ENCODE assay signal across 1 cellular context in the genomic region with DNA sequence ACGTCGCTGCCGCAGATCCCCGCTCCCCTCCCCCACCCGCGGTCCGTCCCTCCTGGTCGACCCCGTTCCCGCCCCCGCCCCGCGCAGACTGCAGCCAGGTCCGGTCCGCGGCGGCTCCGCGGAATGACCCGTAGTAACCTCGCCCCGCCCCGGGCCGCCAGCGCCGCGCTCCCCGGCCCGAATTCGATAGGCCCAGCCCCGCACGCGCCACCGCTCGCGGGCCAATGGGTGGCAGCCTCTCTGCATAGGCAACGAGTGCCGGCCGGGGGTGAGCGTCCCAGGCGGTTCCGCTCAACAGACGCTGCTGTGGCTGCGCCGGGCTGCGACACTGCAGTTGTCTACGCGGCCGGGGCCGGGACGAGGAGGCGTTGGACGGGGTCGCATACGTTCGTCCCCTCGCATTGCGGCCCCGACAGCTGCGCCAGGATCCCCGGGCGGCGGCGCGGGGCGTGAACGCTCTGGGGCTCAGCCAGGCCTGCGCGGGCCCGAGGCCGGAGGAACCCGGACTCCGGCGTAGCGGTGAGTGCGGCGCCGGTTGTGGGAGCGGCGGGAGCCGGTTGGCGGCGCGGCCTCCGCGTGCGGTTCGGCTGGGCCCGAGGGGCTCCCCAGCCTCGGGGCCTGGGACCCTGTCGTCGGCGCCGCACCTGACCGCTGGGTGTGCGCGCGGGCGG.
TF ChIP-seq lines count a peak whose summit lies in the region.

A gene (plus strand): TSS at position 297 of the 671 bp plus-strand sequence. CDS start 47,737 bp downstream, outside the sequence.

TF ChIP-seq in HepG2, 621 proteins besides CTCF, POLR2A, EP300 and RAD21 (continued from another document and continues in another):
- TF ChIP-seq, protein P1, sequence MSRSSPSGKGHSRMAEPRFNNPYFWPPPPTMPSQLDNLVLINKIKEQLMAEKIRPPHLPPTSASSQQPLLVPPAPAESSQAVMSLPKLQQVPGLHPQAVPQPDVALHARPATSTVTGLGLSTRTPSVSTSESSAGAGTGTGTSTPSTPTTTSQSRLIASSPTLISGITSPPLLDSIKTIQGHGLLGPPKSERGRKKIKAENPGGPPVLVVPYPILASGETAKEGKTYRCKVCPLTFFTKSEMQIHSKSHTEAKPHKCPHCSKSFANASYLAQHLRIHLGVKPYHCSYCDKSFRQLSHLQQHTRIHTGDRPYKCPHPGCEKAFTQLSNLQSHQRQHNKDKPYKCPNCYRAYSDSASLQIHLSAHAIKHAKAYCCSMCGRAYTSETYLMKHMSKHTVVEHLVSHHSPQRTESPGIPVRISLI (CRISPR knock-in tag; IDR thresholded peaks at IDR 0.05; ENCODE audit: borderline replicate concordance), result no peak
- TF ChIP-seq GTF3A (CRISPR knock-in tag; conservative IDR thresholded peaks at IDR 0.05) (no peak), GZF1 (CRISPR knock-in tag; IDR thresholded peaks at IDR 0.05) (no peak; the same call in 1 of the 2 replicates), CEBPG (CRISPR knock-in tag; IDR thresholded peaks at IDR 0.05) (no peak; the same call in 1 of the 2 replicates), HOXA7 (CRISPR knock-in tag; IDR thresholded peaks at IDR 0.05) (peak; percentile 91), SP5 (CRISPR knock-in tag; IDR thresholded peaks at IDR 0.05; ENCODE audit: borderline replicate concordance, low read depth) (peak; percentile 26; the same call in 1 of the 2 replicates), ZNF501 (CRISPR knock-in tag; IDR thresholded peaks at IDR 0.05) (peak; percentile 79), MED8 (CRISPR knock-in tag; IDR thresholded peaks at IDR 0.05; ENCODE audit: insufficient replicate concordance) (peak; percentile 97), ZNF891 (CRISPR knock-in tag; IDR thresholded peaks at IDR 0.05) (peak; percentile 100), KLF6 (CRISPR knock-in tag; IDR thresholded peaks at IDR 0.05) (peak; percentile 97), XRCC5 (optimal IDR thresholded peaks at IDR 0.05; ENCODE audit: low read length) (peak; percentile 51), ZNF552 (CRISPR knock-in tag; IDR thresholded peaks at IDR 0.05; ENCODE audit: borderline replicate concordance) (peak; percentile 84), MIXL1 (CRISPR knock-in tag; IDR thresholded peaks at IDR 0.05) (peak; percentile 50; the same call in 1 of the 2 replicates), ZNF143 (CRISPR knock-in tag; IDR thresholded peaks at IDR 0.05) (peak; percentile 32; the same call in 1 of the 2 replicates), SP1 (IDR thresholded peaks at IDR 0.05) (no peak), SP1 (CRISPR knock-in tag; IDR thresholded peaks at IDR 0.05) (peak; percentile 69), ZNF121 (CRISPR knock-in tag; IDR thresholded peaks at IDR 0.05) (peak; percentile 88), BHLHE40 (IDR thresholded peaks at IDR 0.05; ENCODE audit: low read length) (peak; percentile 88), ZNF644 (CRISPR knock-in tag; IDR thresholded peaks at IDR 0.05; ENCODE audit: low read depth) (no peak), ZNF20 (CRISPR knock-in tag; IDR thresholded peaks at IDR 0.05) (0 out of 2 replicates have a peak, but pooled peaks have one; percentile 59), ATM (IDR thresholded peaks at IDR 0.05; ENCODE audit: borderline replicate concordance) (no peak), EZH2 (conservative IDR thresholded peaks at IDR 0.05; ENCODE audit: low read depth, low read length) (no peak), MAFF (IDR thresholded peaks at IDR 0.05; ENCODE audit: low read depth, low read length) (no peak)
- TF ChIP-seq, protein P2, sequence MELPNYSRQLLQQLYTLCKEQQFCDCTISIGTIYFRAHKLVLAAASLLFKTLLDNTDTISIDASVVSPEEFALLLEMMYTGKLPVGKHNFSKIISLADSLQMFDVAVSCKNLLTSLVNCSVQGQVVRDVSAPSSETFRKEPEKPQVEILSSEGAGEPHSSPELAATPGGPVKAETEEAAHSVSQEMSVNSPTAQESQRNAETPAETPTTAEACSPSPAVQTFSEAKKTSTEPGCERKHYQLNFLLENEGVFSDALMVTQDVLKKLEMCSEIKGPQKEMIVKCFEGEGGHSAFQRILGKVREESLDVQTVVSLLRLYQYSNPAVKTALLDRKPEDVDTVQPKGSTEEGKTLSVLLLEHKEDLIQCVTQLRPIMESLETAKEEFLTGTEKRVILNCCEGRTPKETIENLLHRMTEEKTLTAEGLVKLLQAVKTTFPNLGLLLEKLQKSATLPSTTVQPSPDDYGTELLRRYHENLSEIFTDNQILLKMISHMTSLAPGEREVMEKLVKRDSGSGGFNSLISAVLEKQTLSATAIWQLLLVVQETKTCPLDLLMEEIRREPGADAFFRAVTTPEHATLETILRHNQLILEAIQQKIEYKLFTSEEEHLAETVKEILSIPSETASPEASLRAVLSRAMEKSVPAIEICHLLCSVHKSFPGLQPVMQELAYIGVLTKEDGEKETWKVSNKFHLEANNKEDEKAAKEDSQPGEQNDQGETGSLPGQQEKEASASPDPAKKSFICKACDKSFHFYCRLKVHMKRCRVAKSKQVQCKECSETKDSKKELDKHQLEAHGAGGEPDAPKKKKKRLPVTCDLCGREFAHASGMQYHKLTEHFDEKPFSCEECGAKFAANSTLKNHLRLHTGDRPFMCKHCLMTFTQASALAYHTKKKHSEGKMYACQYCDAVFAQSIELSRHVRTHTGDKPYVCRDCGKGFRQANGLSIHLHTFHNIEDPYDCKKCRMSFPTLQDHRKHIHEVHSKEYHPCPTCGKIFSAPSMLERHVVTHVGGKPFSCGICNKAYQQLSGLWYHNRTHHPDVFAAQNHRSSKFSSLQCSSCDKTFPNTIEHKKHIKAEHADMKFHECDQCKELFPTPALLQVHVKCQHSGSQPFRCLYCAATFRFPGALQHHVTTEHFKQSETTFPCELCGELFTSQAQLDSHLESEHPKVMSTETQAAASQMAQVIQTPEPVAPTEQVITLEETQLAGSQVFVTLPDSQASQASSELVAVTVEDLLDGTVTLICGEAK (IDR thresholded peaks at IDR 0.05), result no peak
- TF ChIP-seq, protein P2 (CRISPR knock-in tag; IDR thresholded peaks at IDR 0.05), result peak; percentile 89
- TF ChIP-seq, protein P3, sequence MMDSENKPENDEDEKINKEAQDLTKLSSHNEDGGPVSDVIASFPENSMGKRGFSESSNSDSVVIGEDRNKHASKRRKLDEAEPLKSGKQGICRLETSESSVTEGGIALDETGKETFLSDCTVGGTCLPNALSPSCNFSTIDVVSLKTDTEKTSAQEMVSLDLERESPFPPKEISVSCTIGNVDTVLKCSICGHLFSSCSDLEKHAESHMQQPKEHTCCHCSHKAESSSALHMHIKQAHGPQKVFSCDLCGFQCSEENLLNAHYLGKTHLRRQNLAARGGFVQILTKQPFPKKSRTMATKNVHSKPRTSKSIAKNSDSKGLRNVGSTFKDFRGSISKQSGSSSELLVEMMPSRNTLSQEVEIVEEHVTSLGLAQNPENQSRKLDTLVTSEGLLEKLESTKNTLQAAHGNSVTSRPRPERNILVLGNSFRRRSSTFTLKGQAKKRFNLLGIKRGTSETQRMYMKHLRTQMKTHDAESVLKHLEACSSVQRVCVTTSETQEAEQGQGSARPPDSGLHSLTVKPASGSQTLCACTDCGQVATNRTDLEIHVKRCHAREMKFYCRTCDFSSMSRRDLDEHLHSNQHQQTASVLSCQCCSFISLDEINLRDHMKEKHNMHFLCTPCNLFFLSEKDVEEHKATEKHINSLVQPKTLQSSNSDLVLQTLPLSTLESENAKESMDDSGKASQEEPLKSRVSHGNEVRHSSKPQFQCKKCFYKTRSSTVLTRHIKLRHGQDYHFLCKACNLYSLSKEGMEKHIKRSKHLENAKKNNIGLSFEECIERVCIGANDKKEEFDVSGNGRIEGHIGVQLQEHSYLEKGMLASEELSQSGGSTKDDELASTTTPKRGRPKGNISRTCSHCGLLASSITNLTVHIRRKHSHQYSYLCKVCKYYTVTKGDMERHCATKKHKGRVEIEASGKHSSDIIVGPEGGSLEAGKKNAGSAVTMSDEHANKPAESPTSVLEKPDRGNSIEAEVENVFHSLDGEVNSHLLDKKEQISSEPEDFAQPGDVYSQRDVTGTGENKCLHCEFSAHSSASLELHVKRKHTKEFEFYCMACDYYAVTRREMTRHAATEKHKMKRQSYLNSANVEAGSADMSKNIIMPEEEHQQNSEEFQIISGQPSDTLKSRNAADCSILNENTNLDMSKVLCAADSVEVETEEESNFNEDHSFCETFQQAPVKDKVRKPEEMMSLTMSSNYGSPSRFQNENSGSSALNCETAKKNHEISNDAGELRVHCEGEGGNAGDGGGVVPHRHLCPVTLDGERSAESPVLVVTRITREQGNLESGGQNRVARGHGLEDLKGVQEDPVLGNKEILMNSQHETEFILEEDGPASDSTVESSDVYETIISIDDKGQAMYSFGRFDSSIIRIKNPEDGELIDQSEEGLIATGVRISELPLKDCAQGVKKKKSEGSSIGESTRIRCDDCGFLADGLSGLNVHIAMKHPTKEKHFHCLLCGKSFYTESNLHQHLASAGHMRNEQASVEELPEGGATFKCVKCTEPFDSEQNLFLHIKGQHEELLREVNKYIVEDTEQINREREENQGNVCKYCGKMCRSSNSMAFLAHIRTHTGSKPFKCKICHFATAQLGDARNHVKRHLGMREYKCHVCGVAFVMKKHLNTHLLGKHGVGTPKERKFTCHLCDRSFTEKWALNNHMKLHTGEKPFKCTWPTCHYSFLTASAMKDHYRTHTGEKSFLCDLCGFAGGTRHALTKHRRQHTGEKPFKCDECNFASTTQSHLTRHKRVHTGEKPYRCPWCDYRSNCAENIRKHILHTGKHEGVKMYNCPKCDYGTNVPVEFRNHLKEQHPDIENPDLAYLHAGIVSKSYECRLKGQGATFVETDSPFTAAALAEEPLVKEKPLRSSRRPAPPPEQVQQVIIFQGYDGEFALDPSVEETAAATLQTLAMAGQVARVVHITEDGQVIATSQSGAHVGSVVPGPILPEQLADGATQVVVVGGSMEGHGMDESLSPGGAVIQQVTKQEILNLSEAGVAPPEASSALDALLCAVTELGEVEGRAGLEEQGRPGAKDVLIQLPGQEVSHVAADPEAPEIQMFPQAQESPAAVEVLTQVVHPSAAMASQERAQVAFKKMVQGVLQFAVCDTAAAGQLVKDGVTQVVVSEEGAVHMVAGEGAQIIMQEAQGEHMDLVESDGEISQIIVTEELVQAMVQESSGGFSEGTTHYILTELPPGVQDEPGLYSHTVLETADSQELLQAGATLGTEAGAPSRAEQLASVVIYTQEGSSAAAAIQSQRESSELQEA (CRISPR knock-in tag; IDR thresholded peaks at IDR 0.05; ENCODE audit: not compliant biosample characterization), result peak; percentile 84
- TF ChIP-seq, protein P4, sequence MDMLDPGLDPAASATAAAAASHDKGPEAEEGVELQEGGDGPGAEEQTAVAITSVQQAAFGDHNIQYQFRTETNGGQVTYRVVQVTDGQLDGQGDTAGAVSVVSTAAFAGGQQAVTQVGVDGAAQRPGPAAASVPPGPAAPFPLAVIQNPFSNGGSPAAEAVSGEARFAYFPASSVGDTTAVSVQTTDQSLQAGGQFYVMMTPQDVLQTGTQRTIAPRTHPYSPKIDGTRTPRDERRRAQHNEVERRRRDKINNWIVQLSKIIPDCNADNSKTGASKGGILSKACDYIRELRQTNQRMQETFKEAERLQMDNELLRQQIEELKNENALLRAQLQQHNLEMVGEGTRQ (IDR thresholded peaks at IDR 0.05; ENCODE audit: low read depth, low read length), result peak; percentile 85
- TF ChIP-seq, protein P4 (CRISPR knock-in tag; IDR thresholded peaks at IDR 0.05; ENCODE audit: borderline replicate concordance), result peak; percentile 84
- TF ChIP-seq, protein P5, sequence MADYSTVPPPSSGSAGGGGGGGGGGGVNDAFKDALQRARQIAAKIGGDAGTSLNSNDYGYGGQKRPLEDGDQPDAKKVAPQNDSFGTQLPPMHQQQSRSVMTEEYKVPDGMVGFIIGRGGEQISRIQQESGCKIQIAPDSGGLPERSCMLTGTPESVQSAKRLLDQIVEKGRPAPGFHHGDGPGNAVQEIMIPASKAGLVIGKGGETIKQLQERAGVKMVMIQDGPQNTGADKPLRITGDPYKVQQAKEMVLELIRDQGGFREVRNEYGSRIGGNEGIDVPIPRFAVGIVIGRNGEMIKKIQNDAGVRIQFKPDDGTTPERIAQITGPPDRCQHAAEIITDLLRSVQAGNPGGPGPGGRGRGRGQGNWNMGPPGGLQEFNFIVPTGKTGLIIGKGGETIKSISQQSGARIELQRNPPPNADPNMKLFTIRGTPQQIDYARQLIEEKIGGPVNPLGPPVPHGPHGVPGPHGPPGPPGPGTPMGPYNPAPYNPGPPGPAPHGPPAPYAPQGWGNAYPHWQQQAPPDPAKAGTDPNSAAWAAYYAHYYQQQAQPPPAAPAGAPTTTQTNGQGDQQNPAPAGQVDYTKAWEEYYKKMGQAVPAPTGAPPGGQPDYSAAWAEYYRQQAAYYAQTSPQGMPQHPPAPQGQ (CRISPR knock-in tag; IDR thresholded peaks at IDR 0.05; ENCODE audit: borderline replicate concordance), result no peak
